9 cellular contexts compared by ENCODE assay signal in genomic region chr22:37801946-37802309, GRCh38. TPM values are rescaled to one million over a fixed set of nuclear protein-coding genes. Genes with fewer than 3 reads are reported as not detected.
DNase-seq lines count a peak whose midpoint lies in the region; ATAC-seq, FAIRE-seq and TF ChIP-seq lines count a peak whose summit lies in the region.
"Had no signal": no experiment of that assay in that cellular context is flagged by ENCODE, and none has a peak within 500 bp of the region (broad histone marks: within the 10 kb centered on the region; RNA-seq: fewer than 3 reads in every experiment).

No MANE protein-coding gene starts in this region.

- peaks cover 4 to 44% (median 24%) of the 10 kb centered on the region in 5 donors for H3K27me3 Mint-ChIP-seq in naive thymus-derived CD4-positive, alpha-beta T cell

- H3K27ac ChIP-seq in naive thymus-derived CD4-positive, alpha-beta T cell (ENCODE audit: low read depth, low read length), result no peak overlapping the region

- POLR2A ChIA-PET in naive thymus-derived CD4-positive, alpha-beta T cell (lab: Charles Lee), result interaction anchor here (0.5 to 1.4 kb wide), 2 partner anchors 132 to 596 kb away, joined by 3 to 4 read pairs; no protein-coding TSS in a partner anchor

- peak overlapping the region in 1 of 9 donors; percentile 58 for H3K27ac Mint-ChIP-seq in naive thymus-derived CD4-positive, alpha-beta T cell

- H3K4me1 Mint-ChIP-seq in naive thymus-derived CD4-positive, alpha-beta T cell, result peaks cover 15 to 37% (median 34%) of the 10 kb centered on the region in 7 donors

- H3K9me3 ChIP-seq in naive thymus-derived CD4-positive, alpha-beta T cell (ENCODE audit: control insufficient read depth in 2 of 3, low read length in 3 of 3), result no peaks in the 10 kb centered on the region

- H3K4me3 ChIP-seq in choroid plexus epithelial cell (ENCODE audit: low read depth, low read length), result peak overlapping the region; percentile 66
- peak overlapping the region; percentile 64 for H3K4me3 ChIP-seq in naive thymus-derived CD4-positive, alpha-beta T cell (ENCODE audit: low read length)

- DNase-seq in D721Med (ENCODE audit: insufficient read length, low spot score) (peak; percentile 15), NCI-H2227 treated with DMSO at 0.1 percent for 48 hours (lab: John Stamatoyannopoulos, UW) (peak; percentile 86), choroid plexus epithelial cell (ENCODE audit: low read depth) (no peak), ureter (ENCODE audit: low spot score) (no peak), GM12892 (ENCODE audit: insufficient read length) (no peak)
- DNase-seq in naive thymus-derived CD4-positive, alpha-beta T cell, result no peak
- DNase-seq in central memory CD4-positive, alpha-beta T cell, result no peak

- no peaks in the 10 kb centered on the region for H3K36me3 ChIP-seq in naive thymus-derived CD4-positive, alpha-beta T cell (ENCODE audit: control insufficient read depth in 2 of 3, insufficient read depth in 3 of 3, low read length in 3 of 3)

- H3K27me3 ChIP-seq in naive thymus-derived CD4-positive, alpha-beta T cell (ENCODE audit: control insufficient read depth in 2 of 2, insufficient read depth in 2 of 2, low read length in 2 of 2), result peaks cover 0 to 13% of the 10 kb centered on the region in 2 donors

- intact Hi-C loops in naive thymus-derived CD4-positive, alpha-beta T cell (cut with micrococcal nuclease), result loop anchor here (10.0 kb wide), 3 partner anchors 117 to 383 kb away; partner anchors contain the start of genes NOL12 (in 1 of the 2) and PLA2G6 (in 1 of the 2)

- H3K9me3 Mint-ChIP-seq in naive thymus-derived CD4-positive, alpha-beta T cell, result peaks cover 0 to 1% (median 0%) of the 10 kb centered on the region in 11 donors

- CTCF ChIA-PET in naive thymus-derived CD4-positive, alpha-beta T cell (lab: Charles Lee), result no interaction called here

- FAIRE-seq in D721Med (lab: Jason Lieb, UNC) (no peak), GM12892 (lab: Jason Lieb, UNC) (no peak)

- no peak for ATAC-seq in naive thymus-derived CD4-positive, alpha-beta T cell
- ATAC-seq in GM18909 (IDR thresholded peaks at IDR 0.05; ENCODE audit: poor library complexity, unreplicated experiment), result no peak

- H3K4me1 ChIP-seq in naive thymus-derived CD4-positive, alpha-beta T cell (ENCODE audit: control insufficient read depth in 2 of 2, insufficient read depth in 2 of 2, low read length in 2 of 2), result peaks cover 0 to 32% of the 10 kb centered on the region in 2 donors

- H3K36me3 Mint-ChIP-seq in naive thymus-derived CD4-positive, alpha-beta T cell, result peaks cover 0 to 5% (median 0%) of the 10 kb centered on the region in 5 donors

- no peak for TF ChIP-seq POLR2A in GM12892 (IDR thresholded peaks at IDR 0.05; ENCODE audit: low read depth, low read length)

- peak overlapping the region; percentile 76 to 90 (median 84) for H3K4me3 Mint-ChIP-seq in naive thymus-derived CD4-positive, alpha-beta T cell

- TF ChIP-seq CTCF in D721Med (IDR thresholded peaks at IDR 0.05; ENCODE audit: insufficient read depth, missing control alignments) (no peak), choroid plexus epithelial cell (conservative IDR thresholded peaks at IDR 0.05; ENCODE audit: low read depth, low read length) (no peak)

RNA-seq across cellular contexts. Expression of gene GCAT, which starts 5.8 kb away (rescaled TPM):
- total RNA-seq in naive thymus-derived CD4-positive, alpha-beta T cell, result 10 to 100 TPM in 1 of 5 experiments, 1 to 10 TPM in 4; 1.1 to 14.6 (median 5.4) TPM
- 1 to 10 TPM; 7.8 to 8.1 TPM for polyA plus RNA-seq in naive thymus-derived CD4-positive, alpha-beta T cell
- 13.4 TPM for total RNA-seq in ureter
- polyA plus RNA-seq in GM12892 (2012; ENCODE audit: missing spikeins), result 10.9 TPM

RNA-seq across cellular contexts. Expression of gene GALR3, which starts 21.3 kb away (rescaled TPM):
- total RNA-seq in naive thymus-derived CD4-positive, alpha-beta T cell, result not detected
- polyA plus RNA-seq in naive thymus-derived CD4-positive, alpha-beta T cell, result not detected
- total RNA-seq in ureter, result not detected
- not detected for polyA plus RNA-seq in GM12892 (2012; ENCODE audit: missing spikeins)
- total RNA-seq: M059J had no signal

RNA-seq across cellular contexts. Expression of gene ANKRD54, which starts 42.2 kb away (rescaled TPM):
- total RNA-seq in naive thymus-derived CD4-positive, alpha-beta T cell, result 10 to 100 TPM; 18.9 to 26.2 (median 20.4) TPM
- 10 to 100 TPM; 14.3 to 18.5 TPM for polyA plus RNA-seq in naive thymus-derived CD4-positive, alpha-beta T cell
- 26.9 TPM for total RNA-seq in ureter
- 8.7 TPM for polyA plus RNA-seq in GM12892 (2012; ENCODE audit: missing spikeins)

RNA-seq across cellular contexts. Expression of gene EIF3L, which starts 47.3 kb away (rescaled TPM):
- total RNA-seq in naive thymus-derived CD4-positive, alpha-beta T cell, result 100 to 1,000 TPM; 383 to 586 (median 525) TPM
- polyA plus RNA-seq in naive thymus-derived CD4-positive, alpha-beta T cell, result 100 to 1,000 TPM; 338 to 419 TPM
- 544 TPM for total RNA-seq in ureter
- 599 TPM for polyA plus RNA-seq in GM12892 (2012; ENCODE audit: missing spikeins)

Comparison
In these comparisons a context has a peak if more than half of its experiments do, and no peak if none do; other contexts are left out.
1. DNase-seq: peak in D721Med (single experiment) and NCI-H2227 treated with DMSO at 0.1 percent for 48 hours (single experiment); none in choroid plexus epithelial cell (single experiment), naive thymus-derived CD4-positive, alpha-beta T cell (0 of 9), central memory CD4-positive, alpha-beta T cell (single experiment), ureter (single experiment) and GM12892 (single experiment).